ENCODE assay signal across 10 cellular contexts in the genomic region with DNA sequence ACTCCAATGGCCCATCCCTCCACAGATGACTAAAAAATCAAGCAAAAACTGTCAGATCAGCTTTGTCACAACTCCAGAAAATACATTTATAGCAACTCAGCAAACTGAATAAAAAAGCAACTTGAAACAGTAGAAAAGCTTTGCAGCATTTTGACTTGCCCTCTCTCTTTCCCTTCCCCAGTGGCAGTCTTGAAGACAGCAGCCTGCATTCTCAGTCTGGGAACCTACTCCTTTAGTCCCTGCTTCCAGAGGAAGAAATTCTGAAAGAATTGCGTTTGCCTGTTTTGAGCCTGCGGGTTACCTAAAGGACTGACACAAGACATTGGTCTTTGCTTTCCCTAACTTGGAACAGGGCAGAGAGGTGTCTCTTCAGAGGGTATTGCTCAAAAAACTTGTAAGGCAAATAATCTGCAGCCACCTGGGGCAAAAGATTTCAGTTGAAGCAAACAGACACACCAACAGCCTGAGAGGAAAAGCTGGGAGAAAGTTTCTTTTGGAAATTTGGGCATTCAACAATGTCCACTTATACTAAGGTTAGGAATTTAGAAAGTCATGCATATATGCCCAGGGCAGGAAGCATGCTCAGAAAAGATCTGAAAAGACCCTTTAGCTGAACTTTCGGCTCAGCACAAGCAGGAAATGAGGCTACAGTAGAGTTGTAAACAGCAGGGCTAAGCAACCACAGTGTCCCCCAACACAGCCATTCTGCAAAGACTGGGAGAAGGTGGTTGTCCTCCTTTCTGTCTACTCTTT. TPM values are rescaled to one million over a fixed set of nuclear protein-coding genes. Genes with fewer than 3 reads are reported as not detected.
A peak's percentile ranks its signal among the peaks of the same experiment; 100 is the strongest.
DNase-seq lines count a peak whose midpoint lies in the region; ATAC-seq and TF ChIP-seq lines count a peak whose summit lies in the region.
"Had no signal": no experiment of that assay in that cellular context is flagged by ENCODE, and none has a peak within 500 bp of the region (broad histone marks: within the 10 kb centered on the region; RNA-seq: fewer than 3 reads in every experiment).

No MANE protein-coding gene starts in this region.

- peaks cover 70% of the 10 kb centered on the region for H3K79me2 ChIP-seq in SK-N-SH (ENCODE audit: insufficient read depth)

- TF ChIP-seq EP300 in SK-N-SH (IDR thresholded peaks at IDR 0.05; ENCODE audit: borderline replicate concordance in 1 of 2, low read depth in 1 of 2, low read length in 1 of 2) = no peak

- H4K20me1 ChIP-seq in SK-N-SH (ENCODE audit: insufficient read depth) = peaks cover 6% of the 10 kb centered on the region; the same call in 1 of the 2 replicates

- H3K4me1 ChIP-seq in CD4-positive, CD25-positive, alpha-beta regulatory T cell (ENCODE audit: control insufficient read depth, insufficient read depth, low read length, poor library complexity, severe bottlenecking) = peaks cover 23% of the 10 kb centered on the region
- H3K4me1 ChIP-seq in SK-N-SH (ENCODE audit: control insufficient read depth in 1 of 2, insufficient read depth in 2 of 2, low read depth in 1 of 2, low read length in 1 of 2) (peaks cover 0 to 5% of the 10 kb centered on the region in 2 experiments; a peak in 1 of 4 replicates), aorta (ENCODE audit: control insufficient read depth in 1 of 2, insufficient read depth in 2 of 2, low read length in 2 of 2) (no peaks in the 10 kb centered on the region)
- H3K4me1 ChIP-seq: Caco-2, thyroid gland had no signal

- peak overlapping the region; percentile 73 to 96 (median 95) for H3K27ac Mint-ChIP-seq in CD4-positive, CD25-positive, alpha-beta regulatory T cell

- no peaks in the 10 kb centered on the region for H3K9me3 ChIP-seq in CD4-positive, CD25-positive, alpha-beta regulatory T cell (ENCODE audit: control insufficient read depth in 2 of 2, low read length in 2 of 2)
- no peaks in the 10 kb centered on the region for H3K9me3 ChIP-seq in SK-N-SH
- no peaks in the 10 kb centered on the region for H3K9me3 ChIP-seq in aorta (ENCODE audit: control insufficient read depth, low read length)
- H3K9me3 ChIP-seq: thyroid gland had no signal

- H3K9me3 Mint-ChIP-seq in CD4-positive, CD25-positive, alpha-beta regulatory T cell = peaks cover 0 to 9% (median 3%) of the 10 kb centered on the region in 7 donors

- intact Hi-C loops in aorta (cut with DNase I) (no loop called here), head of caudate nucleus (cut with DNase I) (no loop called here)

- POLR2A ChIA-PET in SK-N-SH (lab: Yijun Ruan, JAX) = no interaction called here

- peak overlapping the region; percentile 74 for H3K4me3 ChIP-seq in CD4-positive, CD25-positive, alpha-beta regulatory T cell (ENCODE audit: low read depth, low read length)
- no peak overlapping the region for H3K4me3 ChIP-seq in SK-N-SH (ENCODE audit: low read depth in 2 of 2, low read length in 1 of 2)
- H3K4me3 ChIP-seq in aorta (ENCODE audit: low read length in 2 of 2) = no peak overlapping the region
- H3K4me3 ChIP-seq: thyroid gland had no signal

- no peak overlapping the region for H3K9ac ChIP-seq in SK-N-SH

- peak overlapping the region; percentile 16; the same call in 1 of the 2 replicates for H2AFZ ChIP-seq in SK-N-SH (ENCODE audit: low read depth)

- no peaks in the 10 kb centered on the region for H3K27me3 ChIP-seq in CD4-positive, CD25-positive, alpha-beta regulatory T cell (ENCODE audit: control insufficient read depth, insufficient read depth, low read length)
- H3K27me3 ChIP-seq in SK-N-SH (ENCODE audit: insufficient read depth) (no peaks in the 10 kb centered on the region), aorta (ENCODE audit: control insufficient read depth in 1 of 2, insufficient read depth in 2 of 2, low read length in 1 of 2) (no peaks in the 10 kb centered on the region)
- H3K27me3 ChIP-seq: thyroid gland had no signal

- peak overlapping the region; percentile 71 for H3K27ac ChIP-seq in CD4-positive, CD25-positive, alpha-beta regulatory T cell (ENCODE audit: insufficient read depth, low read length, poor library complexity, severe bottlenecking)
- H3K27ac ChIP-seq in SK-N-SH (ENCODE audit: low read depth in 2 of 2, low read length in 1 of 2) (peak overlapping the region; percentile 5 to 21; a peak in 1 of 4 replicates), aorta (ENCODE audit: low read depth in 1 of 2, low read length in 2 of 2) (no peak overlapping the region)

- TF ChIP-seq RAD21 in SK-N-SH (IDR thresholded peaks at IDR 0.05; ENCODE audit: low read length) = no peak

- peaks cover 3% of the 10 kb centered on the region for H3F3A ChIP-seq in SK-N-SH (replicated peaks; ENCODE audit: insufficient read depth)

- peaks cover 16 to 46% (median 28%) of the 10 kb centered on the region in 4 donors for H3K4me1 Mint-ChIP-seq in CD4-positive, CD25-positive, alpha-beta regulatory T cell

- no peaks in the 10 kb centered on the region for H3K9me2 ChIP-seq in SK-N-SH

- H3K27me3 Mint-ChIP-seq in CD4-positive, CD25-positive, alpha-beta regulatory T cell = no peaks in the 10 kb centered on the region

- peak overlapping the region; percentile 39 to 72 (median 64) for H3K4me3 Mint-ChIP-seq in CD4-positive, CD25-positive, alpha-beta regulatory T cell

- H3K4me2 ChIP-seq in SK-N-SH = no peak overlapping the region; the same call in 1 of the 2 replicates

- peak in 2 of 3 donors; percentile 35 to 65 for DNase-seq in CD4-positive, CD25-positive, alpha-beta regulatory T cell
- no peak for DNase-seq in SK-N-SH
- DNase-seq in iris pigment epithelial cell (ENCODE audit: low read depth) = peak; percentile 16
- no peak for DNase-seq in DMS 273 (lab: John Stamatoyannopoulos, UW; ENCODE audit: unreplicated experiment)
- DNase-seq in kidney glomerular epithelial cell (lab: John Stamatoyannopoulos, UW) = no peak
- no peak for DNase-seq in aorta
- DNase-seq in head of caudate nucleus = no peak
- DNase-seq: Caco-2, thyroid gland had no signal

- CTCF ChIA-PET in SK-N-SH (lab: Yijun Ruan, JAX) = interaction anchor here (0.6 to 1.0 kb wide), 2 partner anchors 9 to 125 kb away, joined by 3 to 6 read pairs; no protein-coding TSS in a partner anchor

- TF ChIP-seq CTCF in SK-N-SH (IDR thresholded peaks at IDR 0.05) = no peak

- WGBS in SK-N-SH (ENCODE audit: low lambda C conversion rate) = 88% methylated on average over 3 of the region's 3 CpGs
- 44 to 52% methylated on average over 3 of the region's 3 CpGs for WGBS in aorta, 2 donors

- H3K36me3 Mint-ChIP-seq in CD4-positive, CD25-positive, alpha-beta regulatory T cell = peaks cover 12% of the 10 kb centered on the region

- no peaks in the 10 kb centered on the region for H3K36me3 ChIP-seq in CD4-positive, CD25-positive, alpha-beta regulatory T cell (ENCODE audit: control insufficient read depth, insufficient read depth, low read length)
- H3K36me3 ChIP-seq in SK-N-SH (replicated peaks in 1 of 2; ENCODE audit: control insufficient read depth in 1 of 2, insufficient read depth in 2 of 2, low read length in 1 of 2) = peaks cover 0 to 9% of the 10 kb centered on the region in 2 experiments
- no peaks in the 10 kb centered on the region for H3K36me3 ChIP-seq in aorta (ENCODE audit: control insufficient read depth in 1 of 2, insufficient read depth in 2 of 2, low read length in 1 of 2)
- H3K36me3 ChIP-seq: thyroid gland had no signal

- ATAC-seq in CD4-positive, CD25-positive, alpha-beta regulatory T cell (ENCODE audit: low read depth in 2 of 2) = peak; percentile 83 to 85
- ATAC-seq in GM21447 (IDR thresholded peaks at IDR 0.05; ENCODE audit: unreplicated experiment) (peak; percentile 91), aorta (ENCODE audit: low FRiP score) (no peak)

TF ChIP-seq in SK-N-SH, 30 proteins besides CTCF, POLR2A, EP300 and RAD21 (continues in another document):
- TF ChIP-seq FOXM1 (IDR thresholded peaks at IDR 0.05; ENCODE audit: low read depth) = no peak
- TF ChIP-seq MXI1 (IDR thresholded peaks at IDR 0.05; ENCODE audit: low read depth, low read length) = no peak
- no peak for TF ChIP-seq GATA2 (CRISPR knock-in tag; IDR thresholded peaks at IDR 0.05)
- no peak for TF ChIP-seq ELF1 (IDR thresholded peaks at IDR 0.05)
- TF ChIP-seq, protein P1, sequence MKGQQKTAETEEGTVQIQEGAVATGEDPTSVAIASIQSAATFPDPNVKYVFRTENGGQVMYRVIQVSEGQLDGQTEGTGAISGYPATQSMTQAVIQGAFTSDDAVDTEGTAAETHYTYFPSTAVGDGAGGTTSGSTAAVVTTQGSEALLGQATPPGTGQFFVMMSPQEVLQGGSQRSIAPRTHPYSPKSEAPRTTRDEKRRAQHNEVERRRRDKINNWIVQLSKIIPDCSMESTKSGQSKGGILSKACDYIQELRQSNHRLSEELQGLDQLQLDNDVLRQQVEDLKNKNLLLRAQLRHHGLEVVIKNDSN (IDR thresholded peaks at IDR 0.05; ENCODE audit: borderline replicate concordance, low read depth) = no peak
- TF ChIP-seq, protein P2, sequence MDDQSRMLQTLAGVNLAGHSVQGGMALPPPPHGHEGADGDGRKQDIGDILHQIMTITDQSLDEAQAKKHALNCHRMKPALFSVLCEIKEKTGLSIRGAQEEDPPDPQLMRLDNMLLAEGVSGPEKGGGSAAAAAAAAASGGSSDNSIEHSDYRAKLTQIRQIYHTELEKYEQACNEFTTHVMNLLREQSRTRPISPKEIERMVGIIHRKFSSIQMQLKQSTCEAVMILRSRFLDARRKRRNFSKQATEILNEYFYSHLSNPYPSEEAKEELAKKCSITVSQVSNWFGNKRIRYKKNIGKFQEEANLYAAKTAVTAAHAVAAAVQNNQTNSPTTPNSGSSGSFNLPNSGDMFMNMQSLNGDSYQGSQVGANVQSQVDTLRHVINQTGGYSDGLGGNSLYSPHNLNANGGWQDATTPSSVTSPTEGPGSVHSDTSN (IDR thresholded peaks at IDR 0.05) = no peak
- TF ChIP-seq FOXJ3 (CRISPR knock-in tag; IDR thresholded peaks at IDR 0.05) = no peak

RNA-seq across cellular contexts. Expression of a gene that starts 15.2 kb away (rescaled TPM):
- 36.0 TPM for total RNA-seq in CD4-positive, CD25-positive, alpha-beta regulatory T cell
- polyA plus RNA-seq in CD4-positive, CD25-positive, alpha-beta regulatory T cell = 10 to 100 TPM; 22.5 to 41.8 (median 37.3) TPM
- polyA plus RNA-seq in SK-N-SH (2012; rRNA removed) = 26.1 and 27.0 TPM in 2 replicates
- polyA plus RNA-seq in SK-N-SH (2012; cell fraction: cytosol; rRNA removed) = 35.4 and 41.2 TPM in 2 replicates
- 16.6 and 24.0 TPM in 2 replicates for polyA plus RNA-seq in SK-N-SH (2012; cell fraction: nucleus; rRNA removed)
- total RNA-seq in aorta = 10 to 100 TPM; 18.0 to 22.0 TPM
- 10 to 100 TPM; 20.0 to 21.7 TPM for polyA plus RNA-seq in aorta

RNA-seq across cellular contexts. Expression of a gene that starts 19.4 kb away (rescaled TPM):
- total RNA-seq in CD4-positive, CD25-positive, alpha-beta regulatory T cell = 8.8 TPM
- 1 to 10 TPM; 1.1 to 1.6 (median 1.4) TPM for polyA plus RNA-seq in CD4-positive, CD25-positive, alpha-beta regulatory T cell
- 1.5 TPM in 2 replicates for polyA plus RNA-seq in SK-N-SH (2012; rRNA removed)
- polyA plus RNA-seq in SK-N-SH (2012; cell fraction: cytosol; rRNA removed) = 1.6 and 1.7 TPM in 2 replicates
- polyA plus RNA-seq in SK-N-SH (2012; cell fraction: nucleus; rRNA removed) = 1.8 and 2.3 TPM in 2 replicates
- 1 to 10 TPM; 1.3 to 1.8 TPM for total RNA-seq in aorta
- 1 to 10 TPM; 1.4 TPM for polyA plus RNA-seq in aorta

RNA-seq across cellular contexts. Expression of a gene that starts 51.2 kb away (rescaled TPM):
- 21.5 TPM for total RNA-seq in CD4-positive, CD25-positive, alpha-beta regulatory T cell
- 10 to 100 TPM; 19.8 to 25.5 (median 21.0) TPM for polyA plus RNA-seq in CD4-positive, CD25-positive, alpha-beta regulatory T cell
- 18.4 and 19.0 TPM in 2 replicates for polyA plus RNA-seq in SK-N-SH (2012; rRNA removed)
- 23.8 and 31.6 TPM in 2 replicates for polyA plus RNA-seq in SK-N-SH (2012; cell fraction: cytosol; rRNA removed)
- polyA plus RNA-seq in SK-N-SH (2012; cell fraction: nucleus; rRNA removed) = 16.8 and 18.3 TPM in 2 replicates
- 10 to 100 TPM; 29.0 to 37.0 TPM for total RNA-seq in aorta
- polyA plus RNA-seq in aorta = 10 to 100 TPM; 48.6 to 66.9 TPM

Comparison
In these comparisons a context has a peak if more than half of its experiments do, and no peak if none do; other contexts are left out.
1. DNase-seq: peak in CD4-positive, CD25-positive, alpha-beta regulatory T cell (2 of 3) and iris pigment epithelial cell (single experiment); none in SK-N-SH (single experiment), DMS 273 (single experiment), kidney glomerular epithelial cell (single experiment), aorta (0 of 2) and head of caudate nucleus (0 of 42).
2. H3K27ac ChIP-seq: peak in CD4-positive, CD25-positive, alpha-beta regulatory T cell (single experiment) and SK-N-SH (2 of 2); none in aorta (0 of 2).